Comparison of ENCODE assay signal across 2 cellular contexts in the genomic region with DNA sequence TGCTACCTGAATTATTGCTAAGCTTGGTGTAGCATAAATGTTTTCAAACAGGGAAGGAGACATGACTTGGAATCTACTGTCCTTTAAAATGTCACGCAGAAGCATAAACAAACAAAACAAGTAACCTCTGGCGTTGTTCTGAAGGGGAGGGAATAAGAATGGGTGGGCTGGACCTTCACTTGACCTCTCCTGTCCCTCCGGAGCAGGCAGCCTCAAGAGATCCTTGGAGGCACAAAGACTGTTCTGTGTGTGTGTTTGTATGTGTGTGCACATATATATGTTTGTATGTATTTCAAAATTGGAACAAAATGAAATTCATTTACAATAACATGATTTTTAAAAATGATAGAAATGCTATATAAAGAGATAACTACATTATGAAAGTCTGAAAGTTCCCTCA.
TF ChIP-seq lines count a peak whose summit lies in the region.

No MANE protein-coding gene starts in this region.

TF ChIP-seq in IMR-90, 13 proteins besides CTCF, POLR2A, EP300 and RAD21:
- TF ChIP-seq, protein P1, sequence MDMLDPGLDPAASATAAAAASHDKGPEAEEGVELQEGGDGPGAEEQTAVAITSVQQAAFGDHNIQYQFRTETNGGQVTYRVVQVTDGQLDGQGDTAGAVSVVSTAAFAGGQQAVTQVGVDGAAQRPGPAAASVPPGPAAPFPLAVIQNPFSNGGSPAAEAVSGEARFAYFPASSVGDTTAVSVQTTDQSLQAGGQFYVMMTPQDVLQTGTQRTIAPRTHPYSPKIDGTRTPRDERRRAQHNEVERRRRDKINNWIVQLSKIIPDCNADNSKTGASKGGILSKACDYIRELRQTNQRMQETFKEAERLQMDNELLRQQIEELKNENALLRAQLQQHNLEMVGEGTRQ (IDR thresholded peaks at IDR 0.05; ENCODE audit: low read depth, low read length): no peak
- TF ChIP-seq MAZ (IDR thresholded peaks at IDR 0.05; ENCODE audit: borderline replicate concordance, low read depth, low read length): no peak
- no peak for TF ChIP-seq MXI1 (IDR thresholded peaks at IDR 0.05; ENCODE audit: borderline replicate concordance, low read depth, low read length)
- TF ChIP-seq RCOR1 (IDR thresholded peaks at IDR 0.05; ENCODE audit: insufficient replicate concordance, low read length): no peak
- no peak for TF ChIP-seq MAFK (IDR thresholded peaks at IDR 0.05; ENCODE audit: low read depth, low read length)
- TF ChIP-seq SMC3 (IDR thresholded peaks at IDR 0.05; ENCODE audit: low read depth, low read length): no peak
- TF ChIP-seq BHLHE40 (IDR thresholded peaks at IDR 0.05; ENCODE audit: low read depth, low read length): no peak
- TF ChIP-seq RFX5 (IDR thresholded peaks at IDR 0.05; ENCODE audit: low read depth, low read length): no peak
- TF ChIP-seq CHD1 (IDR thresholded peaks at IDR 0.05; ENCODE audit: low read depth, low read length): no peak
- TF ChIP-seq FOS (IDR thresholded peaks at IDR 0.05; ENCODE audit: low read depth, low read length): no peak
- TF ChIP-seq CEBPB (IDR thresholded peaks at IDR 0.05; ENCODE audit: low read depth, low read length): no peak
- TF ChIP-seq NFE2L2 (IDR thresholded peaks at IDR 0.05; ENCODE audit: low read depth, low read length): no peak
TF ChIP-seq in IMR-90: peak in this region for 0.

TF ChIP-seq in H1, 55 proteins besides CTCF, POLR2A, EP300 and RAD21:
- TF ChIP-seq BCL11A (IDR thresholded peaks at IDR 0.05; ENCODE audit: low read depth in 2 of 2, low read length in 2 of 2) (no peak), EZH2 (IDR thresholded peaks at IDR 0.05; ENCODE audit: low read depth, low read length, severe bottlenecking) (no peak), ASH2L (IDR thresholded peaks at IDR 0.05; ENCODE audit: low read length) (no peak), POU5F1 (IDR thresholded peaks at IDR 0.05; ENCODE audit: low read depth, low read length) (no peak), RBBP5 (IDR thresholded peaks at IDR 0.05; ENCODE audit: borderline replicate concordance, low read depth, low read length) (no peak), SUZ12 (IDR thresholded peaks at IDR 0.05; ENCODE audit: low read length) (no peak), YY1 (IDR thresholded peaks at IDR 0.05; ENCODE audit: low read depth, low read length) (no peak), SIRT6 (IDR thresholded peaks at IDR 0.05; ENCODE audit: low read length) (no peak), SP4 (IDR thresholded peaks at IDR 0.05; ENCODE audit: low read length) (no peak), KDM1A (IDR thresholded peaks at IDR 0.05; ENCODE audit: borderline replicate concordance, low read length) (no peak), KDM4A (IDR thresholded peaks at IDR 0.05; ENCODE audit: low read depth, low read length, severe bottlenecking) (no peak), GABPA (IDR thresholded peaks at IDR 0.05; ENCODE audit: borderline replicate concordance, insufficient read depth, low read length) (no peak), HDAC2 (IDR thresholded peaks at IDR 0.05; ENCODE audit: borderline replicate concordance in 1 of 2, low read depth in 2 of 2, low read length in 2 of 2) (no peak), SP2 (IDR thresholded peaks at IDR 0.05; ENCODE audit: low read length) (no peak), MAFK (IDR thresholded peaks at IDR 0.05; ENCODE audit: low read depth, low read length) (no peak)
- TF ChIP-seq, protein P2, sequence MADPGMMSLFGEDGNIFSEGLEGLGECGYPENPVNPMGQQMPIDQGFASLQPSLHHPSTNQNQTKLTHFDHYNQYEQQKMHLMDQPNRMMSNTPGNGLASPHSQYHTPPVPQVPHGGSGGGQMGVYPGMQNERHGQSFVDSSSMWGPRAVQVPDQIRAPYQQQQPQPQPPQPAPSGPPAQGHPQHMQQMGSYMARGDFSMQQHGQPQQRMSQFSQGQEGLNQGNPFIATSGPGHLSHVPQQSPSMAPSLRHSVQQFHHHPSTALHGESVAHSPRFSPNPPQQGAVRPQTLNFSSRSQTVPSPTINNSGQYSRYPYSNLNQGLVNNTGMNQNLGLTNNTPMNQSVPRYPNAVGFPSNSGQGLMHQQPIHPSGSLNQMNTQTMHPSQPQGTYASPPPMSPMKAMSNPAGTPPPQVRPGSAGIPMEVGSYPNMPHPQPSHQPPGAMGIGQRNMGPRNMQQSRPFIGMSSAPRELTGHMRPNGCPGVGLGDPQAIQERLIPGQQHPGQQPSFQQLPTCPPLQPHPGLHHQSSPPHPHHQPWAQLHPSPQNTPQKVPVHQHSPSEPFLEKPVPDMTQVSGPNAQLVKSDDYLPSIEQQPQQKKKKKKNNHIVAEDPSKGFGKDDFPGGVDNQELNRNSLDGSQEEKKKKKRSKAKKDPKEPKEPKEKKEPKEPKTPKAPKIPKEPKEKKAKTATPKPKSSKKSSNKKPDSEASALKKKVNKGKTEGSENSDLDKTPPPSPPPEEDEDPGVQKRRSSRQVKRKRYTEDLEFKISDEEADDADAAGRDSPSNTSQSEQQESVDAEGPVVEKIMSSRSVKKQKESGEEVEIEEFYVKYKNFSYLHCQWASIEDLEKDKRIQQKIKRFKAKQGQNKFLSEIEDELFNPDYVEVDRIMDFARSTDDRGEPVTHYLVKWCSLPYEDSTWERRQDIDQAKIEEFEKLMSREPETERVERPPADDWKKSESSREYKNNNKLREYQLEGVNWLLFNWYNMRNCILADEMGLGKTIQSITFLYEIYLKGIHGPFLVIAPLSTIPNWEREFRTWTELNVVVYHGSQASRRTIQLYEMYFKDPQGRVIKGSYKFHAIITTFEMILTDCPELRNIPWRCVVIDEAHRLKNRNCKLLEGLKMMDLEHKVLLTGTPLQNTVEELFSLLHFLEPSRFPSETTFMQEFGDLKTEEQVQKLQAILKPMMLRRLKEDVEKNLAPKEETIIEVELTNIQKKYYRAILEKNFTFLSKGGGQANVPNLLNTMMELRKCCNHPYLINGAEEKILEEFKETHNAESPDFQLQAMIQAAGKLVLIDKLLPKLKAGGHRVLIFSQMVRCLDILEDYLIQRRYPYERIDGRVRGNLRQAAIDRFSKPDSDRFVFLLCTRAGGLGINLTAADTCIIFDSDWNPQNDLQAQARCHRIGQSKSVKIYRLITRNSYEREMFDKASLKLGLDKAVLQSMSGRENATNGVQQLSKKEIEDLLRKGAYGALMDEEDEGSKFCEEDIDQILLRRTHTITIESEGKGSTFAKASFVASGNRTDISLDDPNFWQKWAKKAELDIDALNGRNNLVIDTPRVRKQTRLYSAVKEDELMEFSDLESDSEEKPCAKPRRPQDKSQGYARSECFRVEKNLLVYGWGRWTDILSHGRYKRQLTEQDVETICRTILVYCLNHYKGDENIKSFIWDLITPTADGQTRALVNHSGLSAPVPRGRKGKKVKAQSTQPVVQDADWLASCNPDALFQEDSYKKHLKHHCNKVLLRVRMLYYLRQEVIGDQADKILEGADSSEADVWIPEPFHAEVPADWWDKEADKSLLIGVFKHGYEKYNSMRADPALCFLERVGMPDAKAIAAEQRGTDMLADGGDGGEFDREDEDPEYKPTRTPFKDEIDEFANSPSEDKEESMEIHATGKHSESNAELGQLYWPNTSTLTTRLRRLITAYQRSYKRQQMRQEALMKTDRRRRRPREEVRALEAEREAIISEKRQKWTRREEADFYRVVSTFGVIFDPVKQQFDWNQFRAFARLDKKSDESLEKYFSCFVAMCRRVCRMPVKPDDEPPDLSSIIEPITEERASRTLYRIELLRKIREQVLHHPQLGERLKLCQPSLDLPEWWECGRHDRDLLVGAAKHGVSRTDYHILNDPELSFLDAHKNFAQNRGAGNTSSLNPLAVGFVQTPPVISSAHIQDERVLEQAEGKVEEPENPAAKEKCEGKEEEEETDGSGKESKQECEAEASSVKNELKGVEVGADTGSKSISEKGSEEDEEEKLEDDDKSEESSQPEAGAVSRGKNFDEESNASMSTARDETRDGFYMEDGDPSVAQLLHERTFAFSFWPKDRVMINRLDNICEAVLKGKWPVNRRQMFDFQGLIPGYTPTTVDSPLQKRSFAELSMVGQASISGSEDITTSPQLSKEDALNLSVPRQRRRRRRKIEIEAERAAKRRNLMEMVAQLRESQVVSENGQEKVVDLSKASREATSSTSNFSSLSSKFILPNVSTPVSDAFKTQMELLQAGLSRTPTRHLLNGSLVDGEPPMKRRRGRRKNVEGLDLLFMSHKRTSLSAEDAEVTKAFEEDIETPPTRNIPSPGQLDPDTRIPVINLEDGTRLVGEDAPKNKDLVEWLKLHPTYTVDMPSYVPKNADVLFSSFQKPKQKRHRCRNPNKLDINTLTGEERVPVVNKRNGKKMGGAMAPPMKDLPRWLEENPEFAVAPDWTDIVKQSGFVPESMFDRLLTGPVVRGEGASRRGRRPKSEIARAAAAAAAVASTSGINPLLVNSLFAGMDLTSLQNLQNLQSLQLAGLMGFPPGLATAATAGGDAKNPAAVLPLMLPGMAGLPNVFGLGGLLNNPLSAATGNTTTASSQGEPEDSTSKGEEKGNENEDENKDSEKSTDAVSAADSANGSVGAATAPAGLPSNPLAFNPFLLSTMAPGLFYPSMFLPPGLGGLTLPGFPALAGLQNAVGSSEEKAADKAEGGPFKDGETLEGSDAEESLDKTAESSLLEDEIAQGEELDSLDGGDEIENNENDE (IDR thresholded peaks at IDR 0.05; ENCODE audit: insufficient replicate concordance, low read length): no peak
